ENCODE assay signal across 21 cellular contexts in the genomic region with DNA sequence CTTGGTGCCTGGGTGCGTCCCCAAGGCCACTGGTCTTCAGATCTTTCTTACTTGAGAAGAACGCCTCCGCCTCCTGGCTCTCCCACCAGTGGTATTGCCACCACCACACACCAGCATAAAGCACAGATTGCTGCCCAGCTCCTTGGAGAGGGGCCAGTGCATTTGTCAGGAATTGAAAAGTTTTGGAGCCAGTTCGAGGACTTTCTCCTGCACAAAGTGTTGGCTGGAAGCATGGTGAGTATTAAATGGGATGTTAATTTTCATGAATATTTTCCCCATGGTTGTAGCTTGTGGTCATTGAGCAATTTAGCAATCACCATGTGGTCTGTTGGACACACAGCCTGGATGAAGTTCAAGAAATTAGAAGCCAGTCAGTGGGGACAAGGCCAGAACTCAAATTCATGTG.
DNase-seq lines count a peak whose midpoint lies in the region; ATAC-seq, FAIRE-seq and TF ChIP-seq lines count a peak whose summit lies in the region.
"Had no signal": no experiment of that assay in that cellular context is flagged by ENCODE, and none has a peak within 500 bp of the region (broad histone marks: within the 10 kb centered on the region; RNA-seq: fewer than 3 reads in every experiment).

No MANE protein-coding gene starts in this region.

- no peak overlapping the region for H3K9ac ChIP-seq in HepG2 (ENCODE audit: insufficient read depth, low read depth, low read length)
- H3K9ac ChIP-seq: parathyroid adenoma had no signal

- no peaks in the 10 kb centered on the region for H4K20me1 ChIP-seq in HepG2 (ENCODE audit: insufficient read depth, low read length)

- FAIRE-seq in HepG2 (lab: Jason Lieb, UNC) = no peak
- FAIRE-seq: A549, H1 had no signal

- no peak overlapping the region for H3K4me3 ChIP-seq in right lobe of liver
- H3K4me3 ChIP-seq in HepG2 (replicated peaks in 1 of 3; ENCODE audit: insufficient read depth in 1 of 3, low read depth in 2 of 3, low read length in 3 of 3) = no peak overlapping the region
- H3K4me3 ChIP-seq in astrocyte of the spinal cord (ENCODE audit: low read depth, low read length) = no peak overlapping the region
- H3K4me3 ChIP-seq in aorta (ENCODE audit: low read length in 2 of 2) = no peak overlapping the region
- H3K4me3 ChIP-seq: A549, lower lobe of right lung had no signal

- intact Hi-C loops in right lobe of liver (cut with DNase I) = no loop called here
- intact Hi-C loops in HepG2 (cut with micrococcal nuclease; ENCODE audit: unreplicated experiment) = no loop called here
- intact Hi-C loops in aorta (cut with DNase I) = no loop called here

- H3K9me3 ChIP-seq in right lobe of liver = no peaks in the 10 kb centered on the region
- H3K9me3 ChIP-seq in HepG2 (ENCODE audit: low read length) = no peaks in the 10 kb centered on the region
- H3K9me3 ChIP-seq in aorta (ENCODE audit: control insufficient read depth, low read length) = no peaks in the 10 kb centered on the region
- H3K9me3 ChIP-seq: A549, lower lobe of right lung had no signal

- peak; percentile 21 to 66 (median 43) for ATAC-seq in right lobe of liver
- ATAC-seq in HepG2 = no peak
- ATAC-seq in aorta (ENCODE audit: low FRiP score) = peak; percentile 22
- no peak for ATAC-seq in GM18870 (IDR thresholded peaks at IDR 0.05; ENCODE audit: unreplicated experiment)
- no peak for ATAC-seq in GM21381 (IDR thresholded peaks at IDR 0.05; ENCODE audit: unreplicated experiment)
- ATAC-seq: A549; lower lobe of right lung; naive thymus-derived CD4-positive, alpha-beta T cell; stimulated activated naive CD8-positive, alpha-beta T cell treated with anti-CD3 and anti-CD28 coated beads, Interleukin-15, Interleukin-2, amounts not matched to agents 100 U/mL and 50 U/mL, for 24 hours had no signal

- no peak overlapping the region for H3K27ac ChIP-seq in right lobe of liver
- H3K27ac ChIP-seq in HepG2 (ENCODE audit: extremely low read length, insufficient read depth, low read length) = no peak overlapping the region
- H3K27ac ChIP-seq in aorta (ENCODE audit: low read depth in 1 of 2, low read length in 2 of 2) = no peak overlapping the region
- H3K27ac ChIP-seq: A549, lower lobe of right lung, parathyroid adenoma had no signal

- H3K27me3 ChIP-seq in right lobe of liver (no peaks in the 10 kb centered on the region), HepG2 (ENCODE audit: control insufficient read depth in 1 of 2, insufficient read depth in 2 of 2, low read length in 2 of 2) (no peaks in the 10 kb centered on the region), aorta (ENCODE audit: control insufficient read depth in 1 of 2, insufficient read depth in 2 of 2, low read length in 1 of 2) (no peaks in the 10 kb centered on the region)

- H2AFZ ChIP-seq in HepG2 (ENCODE audit: low read length) = no peak overlapping the region
- H2AFZ ChIP-seq: parathyroid adenoma had no signal

- no peaks in the 10 kb centered on the region for H3K36me3 ChIP-seq in right lobe of liver
- H3K36me3 ChIP-seq in HepG2 (replicated peaks in 1 of 2; ENCODE audit: control insufficient read depth in 1 of 2, insufficient read depth in 2 of 2, low read length in 2 of 2) = no peaks in the 10 kb centered on the region
- no peaks in the 10 kb centered on the region for H3K36me3 ChIP-seq in aorta (ENCODE audit: control insufficient read depth in 1 of 2, insufficient read depth in 2 of 2, low read length in 1 of 2)
- H3K36me3 ChIP-seq: lower lobe of right lung had no signal

- no peaks in the 10 kb centered on the region for H3K4me1 ChIP-seq in right lobe of liver
- H3K4me1 ChIP-seq in HepG2 (ENCODE audit: insufficient read depth, low read length) = no peaks in the 10 kb centered on the region
- no peaks in the 10 kb centered on the region for H3K4me1 ChIP-seq in aorta (ENCODE audit: control insufficient read depth in 1 of 2, insufficient read depth in 2 of 2, low read length in 2 of 2)
- H3K4me1 ChIP-seq: A549, lower lobe of right lung, parathyroid adenoma had no signal

- H3K4me2 ChIP-seq in HepG2 (ENCODE audit: low read depth, low read length) = no peak overlapping the region
- H3K4me2 ChIP-seq: A549 had no signal

- H3K79me2 ChIP-seq in HepG2 (ENCODE audit: insufficient read depth, low read length) = no peaks in the 10 kb centered on the region
- H3K79me2 ChIP-seq: parathyroid adenoma had no signal

- TF ChIP-seq CTCF in right lobe of liver (IDR thresholded peaks at IDR 0.05) (no peak), HepG2 (CRISPR knock-in tag; IDR thresholded peaks at IDR 0.05) (no peak), astrocyte of the spinal cord (IDR thresholded peaks at IDR 0.05; ENCODE audit: low read depth, low read length) (no peak)

- WGBS in right lobe of liver (ENCODE audit: insufficient coverage, low coverage, low lambda C conversion rate, missing lambda C conversion rate) = 20% methylated on average over 2 of the region's 4 CpGs
- 38% methylated on average over 4 of the region's 4 CpGs for WGBS in HepG2 (ENCODE audit: low lambda C conversion rate)
- 63 to 64% methylated on average over 4 of the region's 4 CpGs for WGBS in aorta, 2 donors

- POLR2A ChIA-PET in HepG2 (lab: Yijun Ruan, JAX) = no interaction called here

- CTCF ChIA-PET in HepG2 (lab: Yijun Ruan, JAX; ENCODE audit: low intra/inter-chr PET ratio, low total read pairs) = no interaction called here

- DNase-seq in right lobe of liver (no peak), HepG2 (ENCODE audit: low spot score) (no peak), astrocyte of the spinal cord (ENCODE audit: low read depth, low spot score) (peak; percentile 87), inferior parietal cortex (ENCODE audit: extremely low spot score) (peak; percentile 44), aorta (no peak)
- DNase-seq in activated CD4-positive, CD25-positive, alpha-beta regulatory T cell (lab: John Stamatoyannopoulos, UW) = no peak
- DNase-seq: activated gamma-delta T cell treated with Interleukin-2 at 50 U/mL for 16 hours; Calu3; GDM1; lower lobe of right lung; naive thymus-derived CD4-positive, alpha-beta T cell; NCI-H1694; NCI-H226; SIG-M5; stimulated activated CD4-positive, alpha-beta T cell treated with anti-CD3 and anti-CD28 coated beads, Interleukin-15, amount 100 ng/mL, for 24 hours; stimulated activated naive CD8-positive, alpha-beta T cell treated with anti-CD3 and anti-CD28 coated beads, Interleukin-15, Interleukin-2, amounts not matched to agents 100 U/mL and 50 U/mL, for 24 hours had no signal

- in situ Hi-C loops in HepG2 (cut with HindIII; ENCODE audit: extremely low pct_ligation_motif_present, low pct_unique_long_range_greater_than_20kb) = no loop called here
- in situ Hi-C loops in astrocyte of the spinal cord (cut with HindIII; ENCODE audit: low sequenced_read_pairs) = no loop called here

- no TSS peak for BruUV-seq in HepG2 (replicated peaks; lab: Mats Ljungman, UMichigan)

- TF ChIP-seq RAD21 in HepG2 (CRISPR knock-in tag; IDR thresholded peaks at IDR 0.05) = no peak

- TF ChIP-seq POLR2A in right lobe of liver (IDR thresholded peaks at IDR 0.05) (no peak), HepG2 (IDR thresholded peaks at IDR 0.05; ENCODE audit: insufficient read depth in 1 of 2, low read depth in 2 of 2, low read length in 2 of 2) (no peak)

- TF ChIP-seq EP300 in HepG2 (IDR thresholded peaks at IDR 0.05; ENCODE audit: low read depth in 2 of 2, low read length in 2 of 2) (no peak), HepG2 (CRISPR knock-in tag; IDR thresholded peaks at IDR 0.05; ENCODE audit: borderline replicate concordance) (no peak)

TF ChIP-seq in HepG2, 621 proteins besides CTCF, POLR2A, EP300 and RAD21:
- TF ChIP-seq GATA4 (IDR thresholded peaks at IDR 0.05; ENCODE audit: borderline replicate concordance, low read depth) (no peak), ZNF883 (CRISPR knock-in tag; IDR thresholded peaks at IDR 0.05; ENCODE audit: not compliant biosample characterization) (no peak), ZBTB21 (CRISPR knock-in tag; IDR thresholded peaks at IDR 0.05) (no peak), SSRP1 (CRISPR knock-in tag; IDR thresholded peaks at IDR 0.05) (no peak), CBX2 (IDR thresholded peaks at IDR 0.05; ENCODE audit: low read depth, low read length) (no peak), CBX2 (CRISPR knock-in tag; IDR thresholded peaks at IDR 0.05; ENCODE audit: low read depth) (no peak), SP1 (IDR thresholded peaks at IDR 0.05) (no peak), SP1 (CRISPR knock-in tag; IDR thresholded peaks at IDR 0.05) (no peak), ZNF343 (CRISPR knock-in tag; IDR thresholded peaks at IDR 0.05) (no peak)
- TF ChIP-seq, protein P1, sequence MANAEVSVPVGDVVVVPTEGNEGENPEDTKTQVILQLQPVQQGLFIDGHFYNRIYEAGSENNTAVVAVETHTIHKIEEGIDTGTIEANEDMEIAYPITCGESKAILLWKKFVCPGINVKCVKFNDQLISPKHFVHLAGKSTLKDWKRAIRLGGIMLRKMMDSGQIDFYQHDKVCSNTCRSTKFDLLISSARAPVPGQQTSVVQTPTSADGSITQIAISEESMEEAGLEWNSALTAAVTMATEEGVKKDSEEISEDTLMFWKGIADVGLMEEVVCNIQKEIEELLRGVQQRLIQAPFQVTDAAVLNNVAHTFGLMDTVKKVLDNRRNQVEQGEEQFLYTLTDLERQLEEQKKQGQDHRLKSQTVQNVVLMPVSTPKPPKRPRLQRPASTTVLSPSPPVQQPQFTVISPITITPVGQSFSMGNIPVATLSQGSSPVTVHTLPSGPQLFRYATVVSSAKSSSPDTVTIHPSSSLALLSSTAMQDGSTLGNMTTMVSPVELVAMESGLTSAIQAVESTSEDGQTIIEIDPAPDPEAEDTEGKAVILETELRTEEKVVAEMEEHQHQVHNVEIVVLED (CRISPR knock-in tag; IDR thresholded peaks at IDR 0.05; ENCODE audit: borderline replicate concordance) = no peak

Comparison
In these comparisons a context has a peak if more than half of its experiments do, and no peak if none do; other contexts are left out.
1. ATAC-seq: peak in right lobe of liver (4 of 4) and aorta (single experiment); none in HepG2 (single experiment), GM18870 (single experiment) and GM21381 (single experiment).
2. DNase-seq: peak in astrocyte of the spinal cord (single experiment) and inferior parietal cortex (single experiment); none in right lobe of liver (0 of 3), HepG2 (single experiment), aorta (0 of 2) and activated CD4-positive, CD25-positive, alpha-beta regulatory T cell (0 of 4).